In the genomic region with DNA sequence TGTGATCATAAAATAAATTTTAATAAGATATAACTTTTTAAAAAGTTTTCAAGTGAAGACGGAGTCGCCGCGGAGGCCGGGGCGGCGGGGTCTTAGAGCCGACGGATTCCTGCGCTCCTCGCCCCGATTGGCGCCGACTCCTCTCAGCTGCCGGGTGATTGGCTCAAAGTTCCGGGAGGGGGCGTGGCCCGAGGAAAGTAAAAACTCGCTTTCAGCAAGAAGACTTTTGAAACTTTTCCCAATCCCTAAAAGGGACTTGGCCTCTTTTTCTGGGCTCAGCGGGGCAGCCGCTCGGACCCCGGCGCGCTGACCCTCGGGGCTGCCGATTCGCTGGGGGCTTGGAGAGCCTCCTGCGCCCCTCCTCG, we compare ENCODE assay signal across 7 cellular contexts. TPM values are rescaled to one million over a fixed set of nuclear protein-coding genes. Genes with fewer than 3 reads are reported as not detected.
A peak's percentile ranks its signal among the peaks of the same experiment; 100 is the strongest.
DNase-seq lines count a peak whose midpoint lies in the region; ATAC-seq, FAIRE-seq and TF ChIP-seq lines count a peak whose summit lies in the region.

A gene (plus strand): TSS at position 229 of the 365 bp plus-strand sequence. CDS start 507 bp downstream, outside the sequence.

- peak within 1 kb of the TSS; percentile 89 for H2AFZ ChIP-seq in neuronal stem cell (ENCODE audit: low read length)

- H4K8ac ChIP-seq in neuronal stem cell (ENCODE audit: low read depth, low read length) = peak within 1 kb of the TSS; percentile 9

- no CpG with 5 or more reads among the region's 30 CpGs for WGBS in neuronal stem cell (ENCODE audit: extremely low coverage in 2 of 2, insufficient read length in 2 of 2, insufficient replicate concordance in 1 of 2), 2 donors

- H3K27me3 ChIP-seq in HUES6 (ENCODE audit: control insufficient read depth, insufficient read depth, low read length) (peaks cover 86% of the 10 kb centered on the region), neuronal stem cell (ENCODE audit: control insufficient read depth in 3 of 3, insufficient read depth in 3 of 3, low read depth in 1 of 3, low read length in 3 of 3) (peaks cover 48 to 77% (median 70%) of the 10 kb centered on the region in 3 experiments)

- peaks cover 73% of the 10 kb centered on the region for H3K27me3 Mint-ChIP-seq in activated T-cell treated with anti-CD3 and anti-CD28 coated beads, Interleukin-2, amount 50 U/mL, for 4 hours (ENCODE audit: low read depth)

- peak within 1 kb of the TSS; percentile 43 for H2AK5ac ChIP-seq in neuronal stem cell (ENCODE audit: low read depth, low read length)

- TF ChIP-seq CTCF in fibroblast of the aortic adventitia (IDR thresholded peaks at IDR 0.05; ENCODE audit: insufficient read depth, low read length) = no peak

- TF ChIP-seq POLR2A in GM12891 (IDR thresholded peaks at IDR 0.05; ENCODE audit: low read depth, low read length) = no peak

- H3K9me3 Mint-ChIP-seq in activated T-cell treated with anti-CD3 and anti-CD28 coated beads, Interleukin-2, amount 50 U/mL, for 4 hours = no peaks in the 10 kb centered on the region

- H3K27ac ChIP-seq in HUES6 (ENCODE audit: low read depth, low read length) (no peak within 1 kb of the TSS), neuronal stem cell (replicated peaks; ENCODE audit: low read length) (no peak within 1 kb of the TSS)

- H3K36me3 Mint-ChIP-seq in activated T-cell treated with anti-CD3 and anti-CD28 coated beads, Interleukin-2, amount 50 U/mL, for 4 hours (ENCODE audit: insufficient read depth) = no peaks in the 10 kb centered on the region

- peak; percentile 42 for DNase-seq in activated T-cell treated with anti-CD3 and anti-CD28 coated beads, Interleukin-2, amount 50 U/mL, for 4 hours
- DNase-seq in fibroblast of the aortic adventitia (ENCODE audit: low read depth) (peak; percentile 96), neuronal stem cell (ENCODE audit: low spot score) (peak; percentile 83), GM12891 (ENCODE audit: insufficient read length, low spot score) (no peak), middle frontal gyrus (ENCODE audit: extremely low spot score, low spot score) (no peak)

- no peak within 1 kb of the TSS for H2BK120ac ChIP-seq in neuronal stem cell (ENCODE audit: low read depth, low read length)

- no peak within 1 kb of the TSS for H4K91ac ChIP-seq in neuronal stem cell (ENCODE audit: low read depth, low read length, poor library complexity)

- H3K4me3 Mint-ChIP-seq in activated T-cell treated with anti-CD3 and anti-CD28 coated beads, Interleukin-2, amount 50 U/mL, for 4 hours = peak within 1 kb of the TSS; percentile 31

- peak within 1 kb of the TSS; percentile 17 for H2BK5ac ChIP-seq in neuronal stem cell (ENCODE audit: low read length)

- H3K9ac ChIP-seq in HUES6 (ENCODE audit: low read length) = no peak within 1 kb of the TSS
- H3K9ac ChIP-seq in neuronal stem cell (ENCODE audit: low read depth, low read length, poor library complexity) = peak within 1 kb of the TSS; percentile 50

- H3K36me3 ChIP-seq in HUES6 (ENCODE audit: control insufficient read depth, insufficient read depth, low read length) = no peaks in the 10 kb centered on the region
- H3K36me3 ChIP-seq in neuronal stem cell (replicated peaks in 1 of 2; ENCODE audit: control insufficient read depth in 2 of 2, insufficient read depth in 2 of 2, low read length in 2 of 2) = no peaks in the 10 kb centered on the region

- no peaks in the 10 kb centered on the region for H3K79me1 ChIP-seq in neuronal stem cell (ENCODE audit: low read depth, low read length)

- H3K4me1 ChIP-seq in HUES6 (ENCODE audit: control insufficient read depth, insufficient read depth, low read length) = peaks cover 40% of the 10 kb centered on the region
- H3K4me1 ChIP-seq in neuronal stem cell (ENCODE audit: control insufficient read depth in 2 of 2, insufficient read depth in 1 of 2, low read depth in 1 of 2, low read length in 2 of 2) = peaks cover 0 to 3% of the 10 kb centered on the region in 2 donors

- peak within 1 kb of the TSS; percentile 77 for H3K23ac ChIP-seq in neuronal stem cell (ENCODE audit: low read depth, low read length, poor library complexity)

- H3K4me1 Mint-ChIP-seq in activated T-cell treated with anti-CD3 and anti-CD28 coated beads, Interleukin-2, amount 50 U/mL, for 4 hours (ENCODE audit: low read depth) = peaks cover 16% of the 10 kb centered on the region

- no peak within 1 kb of the TSS for H3K14ac ChIP-seq in neuronal stem cell (ENCODE audit: low read length)

- no peak for FAIRE-seq in GM12891 (lab: Jason Lieb, UNC)

- H2BK15ac ChIP-seq in neuronal stem cell (ENCODE audit: low read length) = peak within 1 kb of the TSS; percentile 24

- peak within 1 kb of the TSS; percentile 72 for H3K4me2 ChIP-seq in neuronal stem cell (ENCODE audit: insufficient read depth, low read length, poor library complexity, severe bottlenecking)

- peak within 1 kb of the TSS; percentile 77 for H3K18ac ChIP-seq in neuronal stem cell (ENCODE audit: low read length)

- H2BK12ac ChIP-seq in neuronal stem cell (ENCODE audit: low read length) = no peak within 1 kb of the TSS

- ATAC-seq in activated T-cell treated with anti-CD3 and anti-CD28 coated beads, Interleukin-2, amount 50 U/mL, for 4 hours = peak; percentile 67 to 69
- no peak for ATAC-seq in HG03469 (IDR thresholded peaks at IDR 0.05; ENCODE audit: unreplicated experiment)

- H3K4me3 ChIP-seq in HUES6 (ENCODE audit: low read depth, low read length) = peak within 1 kb of the TSS; percentile 66
- H3K4me3 ChIP-seq in fibroblast of the aortic adventitia (ENCODE audit: low read depth, low read length) = peak within 1 kb of the TSS; percentile 85
- peak within 1 kb of the TSS; percentile 29 to 73 for H3K4me3 ChIP-seq in neuronal stem cell (ENCODE audit: low read length in 2 of 2)

- H3K9me3 ChIP-seq in HUES6 (ENCODE audit: control insufficient read depth, insufficient read depth, low read depth, low read length) (no peaks in the 10 kb centered on the region), neuronal stem cell (replicated peaks in 1 of 2; ENCODE audit: control insufficient read depth in 2 of 2, insufficient read depth in 1 of 2, low read depth in 1 of 2, low read length in 2 of 2) (peaks cover 0 to 2% of the 10 kb centered on the region in 2 donors)

- no peak within 1 kb of the TSS for H3K4ac ChIP-seq in neuronal stem cell (ENCODE audit: low read length)

TF ChIP-seq in GM12891, 5 proteins besides CTCF, POLR2A, EP300 and RAD21:
- TF ChIP-seq POLR2AphosphoS5 (IDR thresholded peaks at IDR 0.05; ENCODE audit: low read depth, low read length) = no peak
- no peak for TF ChIP-seq PAX5 (IDR thresholded peaks at IDR 0.05; ENCODE audit: insufficient read depth, low read length, severe bottlenecking)
- TF ChIP-seq POU2F2 (IDR thresholded peaks at IDR 0.05; ENCODE audit: low read depth, low read length) = no peak
- no peak for TF ChIP-seq TAF1 (IDR thresholded peaks at IDR 0.05; ENCODE audit: low read depth, low read length)
- no peak for TF ChIP-seq SPI1 (IDR thresholded peaks at IDR 0.05; ENCODE audit: low read depth, low read length)

RNA-seq across cellular contexts. Expression of the gene that starts here (rescaled TPM):
- total RNA-seq in activated T-cell treated with anti-CD3 and anti-CD28 coated beads, Interleukin-2, amount 50 U/mL, for 4 hours = not detected
- 5.2 TPM in 1 of 2 replicates, not detected in the other for total RNA-seq in fibroblast of the aortic adventitia (ENCODE audit: low replicate concordance)
- polyA plus RNA-seq in neuronal stem cell (2013, experiment 1 of 2) = 0.15 TPM
- 0.12 TPM for polyA plus RNA-seq in neuronal stem cell (2013, experiment 2 of 2)
- not detected for polyA plus RNA-seq in GM12891 (2012; ENCODE audit: low read depth, missing spikeins)

Comparison
In these comparisons a context has a peak if more than half of its experiments do, and no peak if none do; other contexts are left out.
1. Peak in DNase-seq and ATAC-seq in activated T-cell treated with anti-CD3 and anti-CD28 coated beads, Interleukin-2, amount 50 U/mL, for 4 hours; RNA of the gene not detected or under 1 TPM.
2. DNase-seq: peak in fibroblast of the aortic adventitia (single experiment) and neuronal stem cell (single experiment); none in GM12891 (single experiment) and middle frontal gyrus (single experiment).
3. Peak in every context shown above with its lines, with median percentiles within 50 percentile points of each other: H3K4me3 ChIP-seq.